ENCODE assay signal across 1 cellular context in genomic region chr2:226797989-226798421, GRCh38.
TF ChIP-seq lines count a peak whose summit lies in the region.

No MANE protein-coding gene starts in this region.

TF ChIP-seq in GM12878, 131 proteins besides CTCF, POLR2A, EP300 and RAD21 (continued from another document):
- TF ChIP-seq E2F8 (IDR thresholded peaks at IDR 0.05; ENCODE audit: low read depth, partially characterized antibody) (no peak), TARDBP (IDR thresholded peaks at IDR 0.05; ENCODE audit: borderline replicate concordance) (no peak), FOXM1 (IDR thresholded peaks at IDR 0.05; ENCODE audit: low read depth, low read length) (no peak), POLR2AphosphoS2 (IDR thresholded peaks at IDR 0.05; ENCODE audit: low read depth, low read length) (no peak)
